ENCODE assay signal across 8 cellular contexts in the genomic region with DNA sequence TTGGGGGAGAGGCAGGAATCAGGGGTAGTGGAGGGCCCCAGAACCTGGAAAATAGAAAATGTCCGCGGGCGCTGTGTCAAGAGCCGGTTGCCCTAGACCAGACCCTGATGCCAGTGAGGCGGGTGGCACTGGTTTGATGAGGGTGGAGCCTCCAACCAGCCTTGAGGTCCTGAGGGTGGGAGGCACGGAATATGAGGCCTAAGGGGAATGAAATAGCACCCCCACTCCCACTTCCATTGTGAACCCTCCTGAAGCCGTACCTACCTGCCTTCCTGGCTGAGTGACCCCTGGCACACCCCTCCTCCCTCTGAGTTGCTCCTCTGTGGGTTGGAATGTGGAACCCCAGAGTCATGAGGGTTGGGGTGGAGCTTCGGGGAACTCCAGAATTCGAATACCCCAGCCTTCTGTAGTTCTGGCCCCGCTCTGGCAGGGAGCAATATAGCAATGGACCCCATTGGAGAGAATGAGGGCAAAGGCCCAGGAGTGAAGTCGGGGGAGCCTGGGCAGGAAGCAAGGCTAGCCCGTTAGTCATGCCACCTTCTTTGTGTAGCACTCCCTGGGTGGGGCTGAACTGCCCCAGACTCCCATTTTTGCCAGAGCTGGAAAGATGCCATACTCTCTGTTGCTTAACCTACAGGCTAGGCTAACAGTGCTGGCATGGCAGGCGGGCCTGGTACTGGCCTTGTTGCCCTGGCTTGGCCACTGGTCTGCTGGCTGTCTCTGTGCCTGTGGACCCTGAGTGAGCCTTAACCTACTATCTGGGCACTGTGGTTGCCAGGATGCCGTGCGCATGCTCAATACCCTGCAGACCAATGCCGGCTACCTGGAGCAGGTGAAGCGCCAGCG. TPM values are rescaled to one million over a fixed set of nuclear protein-coding genes. Genes with fewer than 3 reads are reported as not detected.
DNase-seq lines count a peak whose midpoint lies in the region; ATAC-seq and TF ChIP-seq lines count a peak whose summit lies in the region.

No MANE protein-coding gene starts in this region.

- H3K4me3 Mint-ChIP-seq in WTC11, result peak overlapping the region; percentile 99

- TF ChIP-seq EP300 in esophagus muscularis mucosa (IDR thresholded peaks at IDR 0.05), result no peak

- H3K36me3 ChIP-seq in BE2C (peaks cover 5% of the 10 kb centered on the region), HEK293 (ENCODE audit: control insufficient read depth in 2 of 2, insufficient read depth in 1 of 2, low read length in 2 of 2) (peaks cover 4 to 36% of the 10 kb centered on the region in 2 experiments; a peak in 2 of 3 replicates), esophagus muscularis mucosa (peaks cover 4 to 44% (median 32%) of the 10 kb centered on the region in 4 donors), neuron (ENCODE audit: insufficient read depth, low read length) (peaks cover 24% of the 10 kb centered on the region)

- H3K4me1 ChIP-seq in BE2C, result no peaks in the 10 kb centered on the region
- H3K4me1 ChIP-seq in HEK293 (ENCODE audit: control insufficient read depth, insufficient read depth, low read length), result peaks cover 6% of the 10 kb centered on the region; the same call in 1 of the 2 replicates
- peaks cover 20 to 41% (median 36%) of the 10 kb centered on the region in 4 donors for H3K4me1 ChIP-seq in esophagus muscularis mucosa
- peaks cover 17% of the 10 kb centered on the region for H3K4me1 ChIP-seq in neuron (ENCODE audit: insufficient read depth, low read length)

- no peaks in the 10 kb centered on the region for H3K9me3 Mint-ChIP-seq in WTC11

- peaks cover 8% of the 10 kb centered on the region for H3K4me1 Mint-ChIP-seq in WTC11

- H3K27ac ChIP-seq in HEK293 (ENCODE audit: extremely low read depth, low read depth, low read length), result peak overlapping the region; percentile 79
- H3K27ac ChIP-seq in esophagus muscularis mucosa (replicated peaks in 1 of 4), result peak overlapping the region; percentile 82 to 98 (median 94)

- POLR2A ChIA-PET in HEK293 (lab: Yijun Ruan, JAX), result interaction anchor here (0.6 to 2.8 kb wide), 6 partner anchors 11 to 60 kb away, joined by 3 to 28 read pairs (median 3); no protein-coding TSS in a partner anchor
- POLR2A ChIA-PET in WTC11 (lab: Charles Lee), result interaction anchor here (1.8 kb wide), 1 partner anchor 66 kb away, joined by 9 read pairs; no protein-coding TSS in a partner anchor

- WGBS in esophagus muscularis mucosa, result 43% methylated on average over 17 of the region's 18 CpGs

- TF ChIP-seq CTCF in BE2C (IDR thresholded peaks at IDR 0.05; ENCODE audit: low read depth, low read length) (no peak), HEK293 (tag by site-specific recombination; IDR thresholded peaks at IDR 0.05) (no peak), WTC11 (IDR thresholded peaks at IDR 0.05) (no peak), esophagus muscularis mucosa (IDR thresholded peaks at IDR 0.05) (no peak)

- H3K9me3 ChIP-seq in BE2C (no peaks in the 10 kb centered on the region), HEK293 (ENCODE audit: control insufficient read depth, insufficient read depth, low read depth, low read length) (no peaks in the 10 kb centered on the region), esophagus muscularis mucosa (no peaks in the 10 kb centered on the region), neuron (ENCODE audit: low read length) (no peaks in the 10 kb centered on the region)

- H3K4me3 ChIP-seq in BE2C (ENCODE audit: low read depth, low read length) (peak overlapping the region; percentile 92), HEK293 (ENCODE audit: low read depth, low read length) (peak overlapping the region; percentile 77), esophagus muscularis mucosa (peak overlapping the region; percentile 64 to 85 (median 80)), neuron (ENCODE audit: low read length) (peak overlapping the region; percentile 62)

- TF ChIP-seq POLR2A in esophagus muscularis mucosa (IDR thresholded peaks at IDR 0.05; ENCODE audit: low read depth), result no peak

- peaks cover 15% of the 10 kb centered on the region for H3K36me3 Mint-ChIP-seq in WTC11

- no peak overlapping the region for H2AFZ ChIP-seq in neuron (ENCODE audit: low read depth, low read length)

- H3K27me3 ChIP-seq in BE2C (no peaks in the 10 kb centered on the region), esophagus muscularis mucosa (no peaks in the 10 kb centered on the region), neuron (ENCODE audit: insufficient read depth, low read length) (no peaks in the 10 kb centered on the region)

- peak overlapping the region; percentile 98 for H3K27ac Mint-ChIP-seq in WTC11

- no peaks in the 10 kb centered on the region for H3K27me3 Mint-ChIP-seq in WTC11 (ENCODE audit: low read depth)

- CTCF ChIA-PET in HEK293 (lab: Yijun Ruan, JAX) (interaction anchor here (0.7 to 1.8 kb wide), 3 partner anchors 66 to 117 kb away, joined by 3 to 9 read pairs (median 3); no protein-coding TSS in a partner anchor), WTC11 (lab: Charles Lee) (interaction anchor here (1.0 to 2.8 kb wide), 5 partner anchors 33 to 69 kb away, joined by 3 to 13 read pairs (median 4); partner anchors contain the start of genes ENG and TOR2A)

- intact Hi-C loops in esophagus muscularis mucosa (cut with DNase I), result loop anchor here (5.0 kb wide), 1 partner anchor 119 kb away; no protein-coding TSS in a partner anchor

- no peak for DNase-seq in BE2C
- no peak for DNase-seq in WTC11 (ENCODE audit: low spot score)
- DNase-seq in esophagus muscularis mucosa (ENCODE audit: extremely low spot score), result no peak
- DNase-seq in GF-D8 (lab: John Stamatoyannopoulos, UW), result no peak

- no peak for ATAC-seq in WTC11
- ATAC-seq in GM18858 (IDR thresholded peaks at IDR 0.05; ENCODE audit: unreplicated experiment), result no peak
- no peak for ATAC-seq in GM21786 (IDR thresholded peaks at IDR 0.05; ENCODE audit: unreplicated experiment)

TF ChIP-seq in HEK293, 187 proteins besides CTCF, POLR2A, EP300 and RAD21 (continues in another document):
- no peak for TF ChIP-seq KLF7 (tag by site-specific recombination; IDR thresholded peaks at IDR 0.05; ENCODE audit: borderline replicate concordance)
- TF ChIP-seq ZNF324 (tag by site-specific recombination; IDR thresholded peaks at IDR 0.05), result no peak
- TF ChIP-seq ZNF624 (tag by site-specific recombination; IDR thresholded peaks at IDR 0.05), result no peak
- no peak for TF ChIP-seq ZNF175 (tag by site-specific recombination; IDR thresholded peaks at IDR 0.05)
- no peak for TF ChIP-seq REPIN1 (tag by site-specific recombination; IDR thresholded peaks at IDR 0.05; ENCODE audit: low read depth)
- no peak for TF ChIP-seq ZBTB44 (tag by site-specific recombination; IDR thresholded peaks at IDR 0.05)
- no peak for TF ChIP-seq ZNF558 (tag by site-specific recombination; IDR thresholded peaks at IDR 0.05)

TF ChIP-seq in WTC11, 78 proteins besides CTCF, POLR2A, EP300 and RAD21:
- TF ChIP-seq TP53 (CRISPR knock-in tag; IDR thresholded peaks at IDR 0.05) (no peak), ERG (CRISPR knock-in tag; IDR thresholded peaks at IDR 0.05) (no peak), JUN (CRISPR knock-in tag; IDR thresholded peaks at IDR 0.05) (no peak), ZNF671 (CRISPR knock-in tag; IDR thresholded peaks at IDR 0.05) (0 out of 2 replicates have a peak, but pooled peaks have one; percentile 39), E2F5 (CRISPR knock-in tag; IDR thresholded peaks at IDR 0.05) (no peak), CBFB (CRISPR knock-in tag; IDR thresholded peaks at IDR 0.05; ENCODE audit: low read depth) (no peak), SOX15 (CRISPR knock-in tag; IDR thresholded peaks at IDR 0.05) (no peak)

RNA-seq across cellular contexts. Expression of gene FPGS, which starts 1.0 kb away (rescaled TPM):
- 75.4 TPM for polyA plus RNA-seq in BE2C (2012; ENCODE audit: insufficient read depth, insufficient read length, low read depth)
- total RNA-seq in WTC11 (2021), result 67.7 to 81.7 TPM (median 69.3 TPM) in 3 replicates
- 10 to 100 TPM; 36.1 to 56.3 (median 50.1) TPM for total RNA-seq in esophagus muscularis mucosa

RNA-seq across cellular contexts. Expression of gene CDK9, which starts 17.9 kb away (rescaled TPM):
- 167 TPM for polyA plus RNA-seq in BE2C (2012; ENCODE audit: insufficient read depth, insufficient read length, low read depth)
- total RNA-seq in WTC11 (2021) (106 to 111 TPM (median 107 TPM) in 3 replicates), esophagus muscularis mucosa (10 to 100 TPM; 54.4 to 79.6 (median 71.7) TPM)

RNA-seq across cellular contexts. Expression of gene SH2D3C, which starts 25.3 kb away (rescaled TPM):
- 12.5 TPM for polyA plus RNA-seq in BE2C (2012; ENCODE audit: insufficient read depth, insufficient read length, low read depth)
- total RNA-seq in WTC11 (2021), result 3.3 to 5.4 TPM (median 3.4 TPM) in 3 replicates
- total RNA-seq in esophagus muscularis mucosa, result 10 to 100 TPM in 3 of 4 donors, 1 to 10 TPM in 1; 5.0 to 18.1 (median 14.3) TPM

RNA-seq across cellular contexts. Expression of gene ENG, which starts 50.7 kb away (rescaled TPM):
- 9.0 TPM for polyA plus RNA-seq in BE2C (2012; ENCODE audit: insufficient read depth, insufficient read length, low read depth)
- total RNA-seq in WTC11 (2021), result 3.7 to 4.4 TPM (median 4.2 TPM) in 3 replicates
- 10 to 100 TPM; 36.5 to 91.2 (median 78.3) TPM for total RNA-seq in esophagus muscularis mucosa
